14 cellular contexts compared by ENCODE assay signal in genomic region chr2:109582928-109583895, GRCh38. TPM values are rescaled to one million over a fixed set of nuclear protein-coding genes. Genes with fewer than 3 reads are reported as not detected.
DNase-seq lines count a peak whose midpoint lies in the region; ATAC-seq and TF ChIP-seq lines count a peak whose summit lies in the region.
"Had no signal": no experiment of that assay in that cellular context is flagged by ENCODE, and none has a peak within 500 bp of the region (broad histone marks: within the 10 kb centered on the region; RNA-seq: fewer than 3 reads in every experiment).

No MANE protein-coding gene starts in this region.

- H3K4me2 ChIP-seq in osteoblast (ENCODE audit: insufficient read depth, low read length) = no peak overlapping the region

- no peaks in the 10 kb centered on the region for H3K27me3 ChIP-seq in osteoblast (ENCODE audit: insufficient read depth, low read length)

- peaks cover 11% of the 10 kb centered on the region for H3K36me3 ChIP-seq in osteoblast (ENCODE audit: insufficient read depth, low read length)

- no peak overlapping the region for H3K4me3 ChIP-seq in astrocyte of the cerebellum (ENCODE audit: low read depth, low read length)
- H3K4me3 ChIP-seq in osteoblast (ENCODE audit: insufficient read depth, low read length) = no peak overlapping the region
- H3K4me3 ChIP-seq: K562 had no signal

- H2AFZ ChIP-seq in osteoblast (ENCODE audit: low read length) = no peak overlapping the region

- in situ Hi-C loops in astrocyte of the cerebellum (cut with HindIII; ENCODE audit: low sequenced_read_pairs) = no loop called here

- H3K4me1 ChIP-seq in osteoblast (ENCODE audit: insufficient read depth, low read length) = no peaks in the 10 kb centered on the region

- H3K79me2 ChIP-seq in osteoblast (ENCODE audit: insufficient read depth, low read length) = peaks cover 72% of the 10 kb centered on the region

- DNase-seq in astrocyte of the cerebellum (ENCODE audit: low read depth) = peak; percentile 36
- DNase-seq in osteoblast (ENCODE audit: insufficient read length, low spot score, missing footprints) = no peak
- no peak for DNase-seq in effector CD4-positive, alpha-beta T cell
- DNase-seq in activated CD8-positive, alpha-beta memory T cell treated with anti-CD3 and anti-CD28 coated beads for 24 hours = no peak
- DNase-seq: activated CD4-positive, alpha-beta T cell treated with anti-CD3 and anti-CD28 coated beads for 36 hours; activated T-cell treated with anti-CD3 and anti-CD28 coated beads, Interleukin-2, amount 50 U/mL, for 1 hour; NCI-H748 treated with DMSO at 0.1 percent for 48 hours; stimulated activated naive CD8-positive, alpha-beta T cell treated with anti-CD3 and anti-CD28 coated beads, Interleukin-15, Interleukin-2, amounts not matched to agents 100 U/mL and 50 U/mL, for 24 hours had no signal

- peak; percentile 41 for ATAC-seq in GM18520 (IDR thresholded peaks at IDR 0.05; ENCODE audit: unreplicated experiment)
- peak; percentile 55 for ATAC-seq in HG02588 (IDR thresholded peaks at IDR 0.05; ENCODE audit: unreplicated experiment)
- ATAC-seq in esophagus mucosa = no peak
- no peak for ATAC-seq in HG03108 (IDR thresholded peaks at IDR 0.05; ENCODE audit: unreplicated experiment)
- ATAC-seq: activated CD4-positive, alpha-beta T cell treated with anti-CD3 and anti-CD28 coated beads for 36 hours; K562; stimulated activated naive CD8-positive, alpha-beta T cell treated with anti-CD3 and anti-CD28 coated beads, Interleukin-15, Interleukin-2, amounts not matched to agents 100 U/mL and 50 U/mL, for 24 hours had no signal

- H3K27ac ChIP-seq in osteoblast (ENCODE audit: low read depth, low read length) = no peak overlapping the region
- H3K27ac ChIP-seq: C4-2B had no signal

- TF ChIP-seq CTCF in astrocyte of the cerebellum (IDR thresholded peaks at IDR 0.05; ENCODE audit: low read depth, low read length, missing control alignments) (peak; percentile 26), osteoblast (IDR thresholded peaks at IDR 0.05; ENCODE audit: extremely low read depth, low read depth, low read length) (peak; percentile 31)

- no peaks in the 10 kb centered on the region for H4K20me1 ChIP-seq in osteoblast (ENCODE audit: insufficient read depth, low read length)

- no peaks in the 10 kb centered on the region for H3K9me3 ChIP-seq in osteoblast (ENCODE audit: low read depth, low read length)

RNA-seq across cellular contexts. Expression of gene SEPTIN10, which starts 30.6 kb away (rescaled TPM):
- total RNA-seq in osteoblast = 101 and 107 TPM in 2 replicates
- 72.6 TPM for total RNA-seq in esophagus mucosa

RNA-seq across cellular contexts. Expression of gene SOWAHC, which starts 31.0 kb away (rescaled TPM):
- total RNA-seq in osteoblast (14.7 and 17.7 TPM in 2 replicates), esophagus mucosa (46.2 TPM)

Comparison
In these comparisons a context has a peak if more than half of its experiments do, and no peak if none do; other contexts are left out.
1. ATAC-seq: peak in GM18520 (single experiment) and HG02588 (single experiment); none in esophagus mucosa (single experiment) and HG03108 (single experiment).